In the genomic region with DNA sequence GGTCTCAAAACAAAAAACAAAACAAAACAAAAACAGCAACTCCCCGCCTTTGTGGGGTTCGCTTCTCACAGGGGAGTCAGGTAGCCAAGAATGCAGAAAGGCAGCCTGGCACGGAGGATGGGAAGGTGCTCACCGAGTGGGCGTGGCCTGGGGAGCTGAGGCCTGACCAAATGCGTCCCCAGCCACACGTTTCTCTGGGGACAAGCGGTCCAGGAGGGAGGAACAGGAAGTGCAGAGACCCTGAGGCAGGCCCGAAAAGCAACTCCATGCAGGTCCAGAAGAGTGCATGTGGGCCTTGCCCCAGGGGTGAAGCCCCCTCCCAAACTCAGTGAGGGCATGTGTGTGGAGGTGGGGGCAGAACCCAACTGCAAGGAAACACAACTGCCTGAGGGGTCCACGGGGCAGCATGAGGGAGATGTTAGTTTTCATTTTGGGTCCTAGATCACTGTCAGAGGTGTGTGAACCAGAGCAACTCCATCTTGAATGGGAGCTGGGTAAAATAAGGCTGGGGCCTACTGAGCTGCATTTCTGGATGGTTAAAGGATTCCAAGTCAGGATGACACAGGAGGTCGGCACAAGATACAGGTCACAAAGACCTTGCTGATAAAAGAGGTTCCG, we compare ENCODE assay signal across 1 cellular context.
TF ChIP-seq lines count a peak whose summit lies in the region.

No MANE protein-coding gene starts in this region.

TF ChIP-seq in H1, 55 proteins besides CTCF, POLR2A, EP300 and RAD21:
- no peak for TF ChIP-seq NRF1 (IDR thresholded peaks at IDR 0.05; ENCODE audit: low read depth, low read length)
- TF ChIP-seq TAF7 (optimal IDR thresholded peaks at IDR 0.05; ENCODE audit: borderline replicate concordance, low read depth, low read length) = peak; percentile 17
- TF ChIP-seq TEAD4 (IDR thresholded peaks at IDR 0.05; ENCODE audit: low read depth, low read length) = peak; percentile 20; the same call in 1 of the 2 replicates
- TF ChIP-seq SIN3A (conservative IDR thresholded peaks at IDR 0.05 in 1 of 2, IDR thresholded peaks at IDR 0.05 in 1 of 2; ENCODE audit: low read depth in 1 of 2, low read length in 2 of 2) = no peak
- TF ChIP-seq USF2 (IDR thresholded peaks at IDR 0.05; ENCODE audit: low read length) = no peak
